ENCODE assay signal across 8 cellular contexts in the genomic region with DNA sequence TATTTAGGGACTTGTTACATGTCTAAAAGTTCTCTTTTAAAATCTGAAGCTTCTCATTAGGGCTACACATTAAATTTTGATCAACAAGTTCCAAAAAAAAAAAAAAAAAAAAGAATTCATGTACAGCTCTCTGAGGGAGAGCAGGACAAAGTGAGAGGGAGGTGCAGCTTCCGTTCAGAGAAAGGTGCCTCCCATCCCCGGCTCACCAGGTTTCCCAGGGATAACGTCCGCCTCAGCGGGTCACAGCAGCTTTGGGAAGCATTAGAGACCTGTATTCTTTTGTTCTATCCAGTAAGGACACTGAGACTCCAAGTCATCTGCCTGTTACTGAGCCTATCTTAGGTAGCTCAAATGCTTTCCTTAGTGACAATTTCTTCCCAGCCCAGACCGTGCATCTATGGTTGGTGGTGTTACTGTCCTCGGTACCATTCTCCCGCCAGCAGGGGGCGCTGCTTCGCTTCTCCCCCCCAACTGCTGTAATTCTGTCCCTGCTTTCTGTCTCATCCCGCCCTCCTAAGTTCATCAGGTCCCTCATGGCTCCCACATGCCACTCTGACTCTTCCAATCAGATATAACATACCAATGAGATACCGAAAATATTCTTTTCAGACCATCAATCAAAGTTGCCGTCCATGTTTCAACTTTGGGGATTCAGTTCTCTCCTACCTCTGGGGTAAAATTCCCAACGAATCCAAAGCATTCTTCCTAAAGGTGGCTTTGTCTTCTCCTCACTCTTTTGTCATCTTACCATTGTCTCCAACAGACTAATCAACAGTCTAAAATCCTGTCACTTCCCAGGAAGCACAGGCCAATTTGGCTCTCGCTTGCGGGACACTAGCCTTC.
A peak's percentile ranks its signal among the peaks of the same experiment; 100 is the strongest.
DNase-seq lines count a peak whose midpoint lies in the region; ATAC-seq and TF ChIP-seq lines count a peak whose summit lies in the region.

No MANE protein-coding gene starts in this region.

- no peak overlapping the region for H3K4me2 ChIP-seq in KMS-11

- intact Hi-C loops in stomach (cut with DNase I; ENCODE audit: low total_unique reads) = no loop called here

- H3K27me3 ChIP-seq in KMS-11 (ENCODE audit: insufficient read depth, low read depth) (no peaks in the 10 kb centered on the region), lung (ENCODE audit: control insufficient read depth, insufficient read depth) (no peaks in the 10 kb centered on the region), stomach (no peaks in the 10 kb centered on the region)

- H3K36me3 ChIP-seq in KMS-11 (ENCODE audit: insufficient read depth) (no peaks in the 10 kb centered on the region), lung (ENCODE audit: control insufficient read depth in 2 of 2, insufficient read depth in 2 of 2, low read length in 2 of 2) (no peaks in the 10 kb centered on the region), stomach (no peaks in the 10 kb centered on the region)

- H3K9me3 ChIP-seq in lung (ENCODE audit: control insufficient read depth in 2 of 2, insufficient read depth in 1 of 2, low read length in 1 of 2) (no peaks in the 10 kb centered on the region), stomach (no peaks in the 10 kb centered on the region)

- DNase-seq in DMS153 treated with DMSO at 0.1 percent for 48 hours (lab: John Stamatoyannopoulos, UW; ENCODE audit: unreplicated experiment) = peak; percentile 2
- DNase-seq in DMS153 (lab: John Stamatoyannopoulos, UW) = no peak
- no peak for DNase-seq in chondrocyte (ENCODE audit: low spot score)
- DNase-seq in lung (ENCODE audit: low spot score) = peak; percentile 35
- peak; percentile 64 for DNase-seq in stomach

- H3K27ac ChIP-seq in KMS-11 (no peak overlapping the region), lung (ENCODE audit: low read depth in 1 of 2, low read length in 1 of 2) (no peak overlapping the region), stomach (no peak overlapping the region)

- TF ChIP-seq POLR2A in stomach (IDR thresholded peaks at IDR 0.05) = no peak

- H3K27ac Mint-ChIP-seq in chondrocyte (ENCODE audit: unreplicated experiment) = no peak overlapping the region

- WGBS in lung, 2 donors = 41 to 45% methylated on average over 16 of the region's 16 CpGs
- WGBS in stomach, 5 donors = 41 to 49% (median 43%) methylated on average over 16 of the region's 16 CpGs

- TF ChIP-seq CTCF in KMS-11 (conservative IDR thresholded peaks at IDR 0.05; ENCODE audit: low read depth, low read length) (peak; percentile 86), WI38 (IDR thresholded peaks at IDR 0.05; ENCODE audit: low read depth, low read length) (peak; percentile 70), chondrocyte (IDR thresholded peaks at IDR 0.05) (peak; percentile 87), lung (IDR thresholded peaks at IDR 0.05; ENCODE audit: control extremely low read depth, extremely low read depth) (peak; percentile 22), stomach (IDR thresholded peaks at IDR 0.05) (peak in 5 of 7 experiments; percentile 26 to 71 (median 48))

- no peak overlapping the region for H2AFZ ChIP-seq in KMS-11 (ENCODE audit: low read depth)

- H3K4me1 ChIP-seq in KMS-11 (ENCODE audit: low read depth, poor library complexity, severe bottlenecking) (no peaks in the 10 kb centered on the region), lung (ENCODE audit: control insufficient read depth in 2 of 2, insufficient read depth in 2 of 2, low read length in 2 of 2) (no peaks in the 10 kb centered on the region), stomach (no peaks in the 10 kb centered on the region)

- peaks cover 8% of the 10 kb centered on the region for H3K9me3 Mint-ChIP-seq in chondrocyte (ENCODE audit: low read depth)

- no peak for TF ChIP-seq EP300 in stomach (IDR thresholded peaks at IDR 0.05)

- H3K4me3 ChIP-seq in KMS-11 (IDR thresholded peaks at IDR 0.05; ENCODE audit: insufficient read depth, low read depth, low read length) (no peak overlapping the region), WI38 (ENCODE audit: low read depth, low read length) (no peak overlapping the region), lung (no peak overlapping the region), stomach (no peak overlapping the region)

- no peaks in the 10 kb centered on the region for H4K20me1 ChIP-seq in KMS-11 (ENCODE audit: insufficient read depth)

- no peak overlapping the region for H3K4me3 Mint-ChIP-seq in chondrocyte (ENCODE audit: unreplicated experiment)

- H3K9ac ChIP-seq in KMS-11 = no peak overlapping the region

- no peaks in the 10 kb centered on the region for H3K79me2 ChIP-seq in KMS-11 (ENCODE audit: insufficient read depth, low read depth)

- H3K36me3 Mint-ChIP-seq in chondrocyte (ENCODE audit: low read depth) = no peaks in the 10 kb centered on the region

- ATAC-seq in GM21786 (IDR thresholded peaks at IDR 0.05; ENCODE audit: unreplicated experiment) (peak; percentile 83), lung (ENCODE audit: insufficient read depth, low FRiP score) (no peak)

- H3K4me1 Mint-ChIP-seq in chondrocyte (ENCODE audit: low read depth) = no peaks in the 10 kb centered on the region

- H3K27me3 Mint-ChIP-seq in chondrocyte (ENCODE audit: low read depth) = peaks cover 16% of the 10 kb centered on the region

Comparison
In these comparisons a context has a peak if more than half of its experiments do, and no peak if none do; other contexts are left out.
1. DNase-seq: peak in DMS153 treated with DMSO at 0.1 percent for 48 hours (single experiment), lung (single experiment) and stomach (single experiment); none in DMS153 (single experiment) and chondrocyte (single experiment).
2. CTCF ChIP-seq: peak in every context shown above with its lines; median percentile 87 in chondrocyte; 86 in KMS-11; 70 in WI38; 48 in stomach; 22 in lung.